ENCODE assay signal across 18 cellular contexts in the genomic region with DNA sequence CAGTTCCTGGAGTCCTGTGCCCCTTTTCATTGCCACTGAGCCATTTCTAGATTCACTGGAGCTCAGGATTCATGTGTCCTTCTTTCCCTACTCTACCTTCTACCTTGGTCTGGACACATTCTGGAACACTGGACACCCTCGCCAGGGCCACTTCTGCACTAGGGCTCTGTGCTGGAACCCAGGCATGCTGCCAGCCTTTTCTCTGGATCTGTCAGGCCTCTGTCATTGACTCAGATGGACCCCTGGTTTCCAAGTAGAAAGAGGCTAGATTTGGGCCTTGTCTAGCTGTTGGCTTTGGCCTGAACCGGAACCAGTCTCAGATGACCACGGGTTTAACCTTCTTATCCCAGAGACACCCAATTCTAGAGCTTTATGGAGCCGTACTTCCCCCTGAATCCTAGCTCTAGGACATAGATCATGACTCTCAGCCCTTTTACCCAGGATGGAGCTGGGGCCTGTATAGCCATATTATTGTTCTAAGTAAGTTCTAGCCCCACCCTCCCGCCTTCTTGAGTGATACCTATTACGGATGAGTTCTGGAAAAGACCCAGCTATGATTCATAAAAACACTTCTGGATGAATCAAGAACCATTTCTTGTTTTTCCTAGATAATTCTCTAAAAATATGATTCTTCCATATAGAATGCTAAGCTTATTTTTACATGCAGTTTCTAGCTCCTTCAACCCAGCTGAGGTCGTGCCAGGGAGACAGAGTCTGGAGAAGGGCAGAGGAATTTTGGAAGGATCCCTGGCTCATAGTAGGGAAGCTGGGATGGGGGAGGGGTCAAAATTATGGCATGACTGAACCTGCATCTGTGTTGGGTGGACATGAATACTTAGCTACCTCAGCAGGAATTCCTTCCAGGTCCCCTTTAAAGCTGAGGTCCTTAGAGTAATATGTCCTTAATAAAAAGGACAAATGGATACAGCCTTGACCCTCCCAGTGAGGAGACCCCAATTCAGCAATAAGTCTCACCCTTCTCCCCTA. TPM values are rescaled to one million over a fixed set of nuclear protein-coding genes. Genes with fewer than 3 reads are reported as not detected.
DNase-seq lines count a peak whose midpoint lies in the region; ATAC-seq and TF ChIP-seq lines count a peak whose summit lies in the region.
"Had no signal": no experiment of that assay in that cellular context is flagged by ENCODE, and none has a peak within 500 bp of the region (broad histone marks: within the 10 kb centered on the region; RNA-seq: fewer than 3 reads in every experiment).

No MANE protein-coding gene starts in this region.

- DNase-seq in A673 (ENCODE audit: low spot score): no peak
- no peak for DNase-seq in HCT116 (ENCODE audit: low read depth, low spot score)
- peak; percentile 90 for DNase-seq in mammary epithelial cell
- no peak for DNase-seq in activated CD8-positive, alpha-beta memory T cell treated with anti-CD3 and anti-CD28 coated beads, Interleukin-2, amount 50 U/mL, for 4 hours
- DNase-seq in activated naive CD4-positive, alpha-beta T cell treated with anti-CD3 and anti-CD28 coated beads, Interleukin-2, amount 50 U/mL, for 72 hours (ENCODE audit: low spot score in 2 of 2): no peak
- DNase-seq: activated CD4-positive, alpha-beta T cell treated with anti-CD3 and anti-CD28 coated beads for 4 hours; caudate nucleus; mucosa of descending colon; stimulated activated CD4-positive, alpha-beta T cell treated with anti-CD3 and anti-CD28 coated beads, Interleukin-4, amount 100 ng/mL, for 24 hours; T-helper 2 cell had no signal

- intact Hi-C loops in A673 (cut with micrococcal nuclease; ENCODE audit: unreplicated experiment): no loop called here
- intact Hi-C loops in HCT116 (cut with micrococcal nuclease): loop anchor here (2.0 kb wide), 2 partner anchors 41 to 117 kb away; a partner anchor contains a TSS
- intact Hi-C loops in mammary epithelial cell (cut with micrococcal nuclease): loop anchor here (2.0 kb wide), 1 partner anchor 145 kb away; no protein-coding TSS in a partner anchor

- H3K9me2 ChIP-seq in HCT116 (ENCODE audit: insufficient read depth): no peaks in the 10 kb centered on the region

- H3K27me3 ChIP-seq in A673 (replicated peaks; ENCODE audit: insufficient read depth, low read depth, low read length, poor library complexity): no peaks in the 10 kb centered on the region
- no peaks in the 10 kb centered on the region for H3K27me3 ChIP-seq in HCT116 (ENCODE audit: insufficient read depth, low read length)
- H3K27me3 ChIP-seq in mammary epithelial cell (ENCODE audit: insufficient read depth, low read length): no peaks in the 10 kb centered on the region
- H3K27me3 ChIP-seq in iPS-20b (ENCODE audit: insufficient read depth, low read length): peaks cover 56% of the 10 kb centered on the region

- H3K36me3 ChIP-seq in A673 (ENCODE audit: insufficient read depth, low read length, poor library complexity, severe bottlenecking): no peaks in the 10 kb centered on the region
- no peaks in the 10 kb centered on the region for H3K36me3 ChIP-seq in HCT116 (ENCODE audit: control insufficient read depth in 1 of 2, insufficient read depth in 2 of 2, low read length in 2 of 2)
- peaks cover 1% of the 10 kb centered on the region for H3K36me3 ChIP-seq in mammary epithelial cell (ENCODE audit: insufficient read depth, low read length)
- H3K36me3 ChIP-seq in iPS-20b (ENCODE audit: insufficient read depth, low read depth, low read length): no peaks in the 10 kb centered on the region
- H3K36me3 ChIP-seq: BE2C had no signal

- H3K9me3 ChIP-seq in A673 (ENCODE audit: low read depth, low read length, poor library complexity, severe bottlenecking) (no peaks in the 10 kb centered on the region), HCT116 (ENCODE audit: control insufficient read depth in 1 of 2, insufficient read depth in 1 of 2, low read depth in 1 of 2, low read length in 2 of 2) (no peaks in the 10 kb centered on the region), mammary epithelial cell (replicated peaks; ENCODE audit: insufficient read depth, low read length) (no peaks in the 10 kb centered on the region), iPS-20b (ENCODE audit: insufficient read depth, low read depth, low read length) (no peaks in the 10 kb centered on the region)
- H3K9me3 ChIP-seq: BE2C, mucosa of descending colon had no signal

- no peak for TF ChIP-seq CTCF in A673 (conservative IDR thresholded peaks at IDR 0.05; ENCODE audit: low read depth, low read length)
- no peak for TF ChIP-seq CTCF in HCT116 (IDR thresholded peaks at IDR 0.05 in 2 of 3, conservative IDR thresholded peaks at IDR 0.05 in 1 of 3; ENCODE audit: borderline replicate concordance in 1 of 3, insufficient read depth in 1 of 3, low read depth in 2 of 3, low read length in 2 of 3)
- no peak for TF ChIP-seq CTCF in mammary epithelial cell (conservative IDR thresholded peaks at IDR 0.05 in 1 of 2, IDR thresholded peaks at IDR 0.05 in 1 of 2; ENCODE audit: extremely low read depth in 1 of 2, insufficient read depth in 1 of 2, low read depth in 1 of 2, low read length in 2 of 2)

- CTCF ChIA-PET in A673 (lab: Charles Lee): no interaction called here
- CTCF ChIA-PET in HCT116 (lab: Charles Lee): interaction anchor here (3.0 kb wide), 1 partner anchor 8 kb away, joined by 28 read pairs; a partner anchor contains a TSS
- CTCF ChIA-PET in mammary epithelial cell (lab: Charles Lee; ENCODE audit: low non-redundant PET): interaction anchor here (0.6 kb wide), 2 partner anchors 9 to 116 kb away, joined by 3 to 7 read pairs; a partner anchor contains a TSS

- in situ Hi-C loops in mammary epithelial cell (cut with MboI; ENCODE audit: low sequenced_read_pairs in 2 of 2): no loop called here

- no peaks in the 10 kb centered on the region for H4K20me1 ChIP-seq in HCT116 (ENCODE audit: insufficient read depth)
- H4K20me1 ChIP-seq in mammary epithelial cell (ENCODE audit: insufficient read depth, low read length): no peaks in the 10 kb centered on the region

- dilution Hi-C loops in mammary epithelial cell (cut with HindIII; ENCODE audit: low sequenced_read_pairs): no loop called here

- H3K27ac Mint-ChIP-seq in activated naive CD4-positive, alpha-beta T cell treated with anti-CD3 and anti-CD28 coated beads, Interleukin-2, amount 50 U/mL, for 72 hours: no peak overlapping the region
- H3K27ac Mint-ChIP-seq: stimulated activated memory B cell treated with anti-CD40 and anti-IgM and Interleukin-4, amounts not matched to agents 10 μg/mL and 1 μg/mL and 100 μg/mL, for 72 hours had no signal

- no peak for TF ChIP-seq POLR2A in HCT116 (IDR thresholded peaks at IDR 0.05; ENCODE audit: borderline replicate concordance, extremely low read depth, insufficient read depth, insufficient read length)

- RAD21 ChIA-PET in HCT116 (lab: Charles Lee; ENCODE audit: low non-redundant PET in 1 of 2, low total read pairs in 2 of 2, uncharacterized antibody in 2 of 2, unreplicated experiment in 2 of 2): interaction anchor here in 1 of 2 experiments (0.8 kb wide), 1 partner anchor 8 kb away, joined by 3 read pairs; no protein-coding TSS in a partner anchor

- WGBS in mammary epithelial cell (ENCODE audit: low coverage, missing lambda C conversion rate): 30% methylated on average over 7 of the region's 7 CpGs

- peak overlapping the region; percentile 51 for H3K27ac ChIP-seq in A673 (ENCODE audit: low read depth, low read length, poor library complexity, severe bottlenecking)
- no peak overlapping the region for H3K27ac ChIP-seq in HCT116 (ENCODE audit: low read depth, low read length)
- peak overlapping the region; percentile 80 for H3K27ac ChIP-seq in mammary epithelial cell (ENCODE audit: insufficient read depth, low read depth, low read length)
- H3K27ac ChIP-seq in iPS-20b (ENCODE audit: low read length): no peak overlapping the region

- H3K9me3 Mint-ChIP-seq in activated naive CD4-positive, alpha-beta T cell treated with anti-CD3 and anti-CD28 coated beads, Interleukin-2, amount 50 U/mL, for 72 hours: no peaks in the 10 kb centered on the region
- H3K9me3 Mint-ChIP-seq: stimulated activated memory B cell treated with anti-CD40 and anti-IgM and Interleukin-4, amounts not matched to agents 10 μg/mL and 1 μg/mL and 100 μg/mL, for 72 hours had no signal

- BruUV-seq in A673 (replicated peaks; lab: Mats Ljungman, UMichigan) (no TSS peak), HCT116 (replicated peaks; lab: Mats Ljungman, UMichigan) (no TSS peak), mammary epithelial cell (replicated peaks; lab: Mats Ljungman, UMichigan) (TSS peak; percentile 22)

- H3K4me2 ChIP-seq in HCT116 (ENCODE audit: low read length): peak overlapping the region; percentile 98
- H3K4me2 ChIP-seq in mammary epithelial cell (ENCODE audit: insufficient read depth, low read depth, low read length): peak overlapping the region; percentile 97

- H3K9ac ChIP-seq in HCT116 (ENCODE audit: low read length) (no peak overlapping the region), mammary epithelial cell (ENCODE audit: insufficient read depth, low read length) (peak overlapping the region; percentile 46), iPS-20b (ENCODE audit: low read depth, low read length) (no peak overlapping the region)

- peaks cover 32% of the 10 kb centered on the region for H3K4me1 ChIP-seq in A673 (ENCODE audit: insufficient read depth, low read length, poor library complexity, severe bottlenecking)
- peaks cover 17 to 26% of the 10 kb centered on the region in 2 experiments for H3K4me1 ChIP-seq in HCT116 (ENCODE audit: control insufficient read depth in 1 of 2, insufficient read depth in 2 of 2, low read length in 2 of 2)
- peaks cover 49% of the 10 kb centered on the region for H3K4me1 ChIP-seq in mammary epithelial cell (ENCODE audit: insufficient read depth, low read length)
- peaks cover 24% of the 10 kb centered on the region; the same call in 1 of the 2 replicates for H3K4me1 ChIP-seq in iPS-20b (ENCODE audit: insufficient read depth, low read length)
- H3K4me1 ChIP-seq: BE2C had no signal

- H3K4me3 ChIP-seq in A673 (ENCODE audit: low read depth, low read length, poor library complexity, severe bottlenecking): no peak overlapping the region
- no peak overlapping the region for H3K4me3 ChIP-seq in HCT116 (replicated peaks in 1 of 2; ENCODE audit: low read depth in 1 of 2, low read length in 2 of 2)
- H3K4me3 ChIP-seq in mammary epithelial cell (replicated peaks in 1 of 3; ENCODE audit: insufficient read depth in 1 of 3, low read depth in 2 of 3, low read length in 3 of 3): no peak overlapping the region
- H3K4me3 ChIP-seq in iPS-20b (ENCODE audit: low read length): peak overlapping the region; percentile 65; the same call in 1 of the 2 replicates
- H3K4me3 ChIP-seq: mucosa of descending colon had no signal

- H2AFZ ChIP-seq in HCT116 (ENCODE audit: low read depth, low read length, poor library complexity, severe bottlenecking) (no peak overlapping the region), mammary epithelial cell (ENCODE audit: low read depth, low read length) (peak overlapping the region; percentile 83)

- H3K79me2 ChIP-seq in HCT116 (ENCODE audit: insufficient read depth, low read length) (no peaks in the 10 kb centered on the region), mammary epithelial cell (ENCODE audit: insufficient read depth, low read length) (peaks cover 8% of the 10 kb centered on the region)

- POLR2A ChIA-PET in A673 (lab: Charles Lee; ENCODE audit: low non-redundant PET) (no interaction called here), HCT116 (lab: Charles Lee) (interaction anchor here (1.0 to 2.6 kb wide), 3 partner anchors 8 to 40 kb away, joined by 3 to 19 read pairs (median 8); a partner anchor contains a TSS)

- no peak for ATAC-seq in HCT116
- no peak for ATAC-seq in HG03571 (IDR thresholded peaks at IDR 0.05; ENCODE audit: unreplicated experiment)
- no peak for ATAC-seq in GM21528 (IDR thresholded peaks at IDR 0.05; ENCODE audit: low FRiP score, unreplicated experiment)
- no peak for ATAC-seq in activated naive CD4-positive, alpha-beta T cell treated with anti-CD3 and anti-CD28 coated beads, Interleukin-2, amount 50 U/mL, for 72 hours
- ATAC-seq: stimulated activated memory B cell treated with anti-CD40 and anti-IgM and Interleukin-4, amounts not matched to agents 10 μg/mL and 1 μg/mL and 100 μg/mL, for 72 hours had no signal

- TF ChIP-seq RAD21 in HCT116 (IDR thresholded peaks at IDR 0.05; ENCODE audit: low read depth): no peak

- peaks cover 3 to 16% of the 10 kb centered on the region in 2 donors for H3K36me3 Mint-ChIP-seq in activated naive CD4-positive, alpha-beta T cell treated with anti-CD3 and anti-CD28 coated beads, Interleukin-2, amount 50 U/mL, for 72 hours

RNA-seq across cellular contexts. Expression of a gene that starts 1.1 kb away (rescaled TPM):
- total RNA-seq in A673 (2021) (5.2 and 8.6 TPM in 2 replicates), HCT116 (2021; ENCODE audit: unreplicated experiment) (10.4 TPM), mammary epithelial cell (10 to 100 TPM; 30.2 to 35.4 TPM)
- 25.6 and 26.3 TPM in 2 replicates for polyA plus RNA-seq in HCT116 (2012)
- polyA plus RNA-seq in mammary epithelial cell: 33.8 TPM
- polyA minus RNA-seq in mammary epithelial cell: 10.9 TPM
- 10 to 100 TPM; 12.1 to 17.6 TPM for total RNA-seq in activated naive CD4-positive, alpha-beta T cell treated with anti-CD3 and anti-CD28 coated beads, Interleukin-2, amount 50 U/mL, for 72 hours

RNA-seq across cellular contexts. Expression of a gene that starts 4.5 kb away (rescaled TPM):
- total RNA-seq in A673 (2021) (18.2 and 24.6 TPM in 2 replicates), HCT116 (2021; ENCODE audit: unreplicated experiment) (6.1 TPM), mammary epithelial cell (10 to 100 TPM; 11.2 to 20.2 TPM)
- 4.2 and 4.3 TPM in 2 replicates for polyA plus RNA-seq in HCT116 (2012)
- polyA plus RNA-seq in mammary epithelial cell: 16.8 TPM
- polyA minus RNA-seq in mammary epithelial cell: 13.5 TPM
- 10 to 100 TPM in 1 of 2 donors, 1 to 10 TPM in 1; 2.6 to 35.5 TPM for total RNA-seq in activated naive CD4-positive, alpha-beta T cell treated with anti-CD3 and anti-CD28 coated beads, Interleukin-2, amount 50 U/mL, for 72 hours

RNA-seq across cellular contexts. Expression of a gene that starts 8.6 kb away (rescaled TPM):
- total RNA-seq in A673 (2021) (3.2 and 4.7 TPM in 2 replicates), HCT116 (2021; ENCODE audit: unreplicated experiment) (16.4 TPM), mammary epithelial cell (10 to 100 TPM; 14.5 to 16.0 TPM)
- 13.2 TPM in 2 replicates for polyA plus RNA-seq in HCT116 (2012)
- polyA plus RNA-seq in mammary epithelial cell: 12.0 TPM
- 19.2 TPM for polyA minus RNA-seq in mammary epithelial cell
- 10 to 100 TPM in 1 of 2 donors, 1 to 10 TPM in 1; 9.2 to 13.2 TPM for total RNA-seq in activated naive CD4-positive, alpha-beta T cell treated with anti-CD3 and anti-CD28 coated beads, Interleukin-2, amount 50 U/mL, for 72 hours

RNA-seq across cellular contexts. Expression of a gene that starts 15.1 kb away (rescaled TPM):
- total RNA-seq in A673 (2021): not detected in 2 replicates
- not detected for total RNA-seq in HCT116 (2021; ENCODE audit: unreplicated experiment)
- not detected in 2 replicates for polyA plus RNA-seq in HCT116 (2012)
- not detected for total RNA-seq in mammary epithelial cell
- not detected for polyA plus RNA-seq in mammary epithelial cell
- polyA minus RNA-seq in mammary epithelial cell: not detected
- total RNA-seq in activated naive CD4-positive, alpha-beta T cell treated with anti-CD3 and anti-CD28 coated beads, Interleukin-2, amount 50 U/mL, for 72 hours: not detected
- total RNA-seq: epithelial cell of proximal tubule, HT1080, mucosa of descending colon, RPMI7951 had no signal

RNA-seq across cellular contexts. Expression of a gene that starts 18.4 kb away (rescaled TPM):
- total RNA-seq in A673 (2021): 0.24 TPM in 1 of 2 replicates, not detected in the other
- not detected for total RNA-seq in HCT116 (2021; ENCODE audit: unreplicated experiment)
- 0.07 and 0.12 TPM in 2 replicates for polyA plus RNA-seq in HCT116 (2012)
- total RNA-seq in mammary epithelial cell: not detected
- not detected for polyA plus RNA-seq in mammary epithelial cell
- not detected for polyA minus RNA-seq in mammary epithelial cell
- total RNA-seq in activated naive CD4-positive, alpha-beta T cell treated with anti-CD3 and anti-CD28 coated beads, Interleukin-2, amount 50 U/mL, for 72 hours: under 1 TPM in 1 of 2 donors, not detected in 1; 0.14 TPM
- total RNA-seq: epithelial cell of proximal tubule, HT1080, mucosa of descending colon, RPMI7951 had no signal

Comparison
In these comparisons a context has a peak if more than half of its experiments do, and no peak if none do; other contexts are left out.
1. H3K27ac ChIP-seq: peak in A673 (single experiment) and mammary epithelial cell (single experiment); none in HCT116 (single experiment) and iPS-20b (single experiment).